In genomic region chr15:52021128-52021671, GRCh38 we compare ENCODE assay signal across 8 cellular contexts. TPM values are rescaled to one million over a fixed set of nuclear protein-coding genes. Genes with fewer than 3 reads are reported as not detected.
DNase-seq lines count a peak whose midpoint lies in the region; ATAC-seq and TF ChIP-seq lines count a peak whose summit lies in the region.

No MANE protein-coding gene starts in this region.

- peak overlapping the region; percentile 82 for H3K4me3 ChIP-seq in OCI-LY7 (ENCODE audit: low read depth, low read length, poor library complexity, severe bottlenecking)
- peak overlapping the region; percentile 67 for H3K4me3 ChIP-seq in fibroblast of mammary gland (ENCODE audit: control insufficient read depth, low read depth, low read length)
- H3K4me3 ChIP-seq in osteoblast (ENCODE audit: insufficient read depth, low read length) = peak overlapping the region; percentile 96
- no peak overlapping the region for H3K4me3 ChIP-seq in thyroid gland (replicated peaks in 1 of 3)

- no peaks in the 10 kb centered on the region for H3K9me3 ChIP-seq in OCI-LY7 (ENCODE audit: low read length)
- no peaks in the 10 kb centered on the region for H3K9me3 ChIP-seq in osteoblast (ENCODE audit: low read depth, low read length)
- H3K9me3 ChIP-seq in thyroid gland = no peaks in the 10 kb centered on the region

- H3K4me3 Mint-ChIP-seq in activated T-cell treated with anti-CD3 and anti-CD28 coated beads, Interleukin-2, amount 50 U/mL, for 24 hours = peak overlapping the region; percentile 89

- ATAC-seq in GM18502 (IDR thresholded peaks at IDR 0.05; ENCODE audit: poor library complexity, unreplicated experiment) = no peak

- peaks cover 5% of the 10 kb centered on the region for H3K36me3 ChIP-seq in OCI-LY7 (ENCODE audit: insufficient read depth, low read length)
- H3K36me3 ChIP-seq in osteoblast (ENCODE audit: insufficient read depth, low read length) = no peaks in the 10 kb centered on the region
- no peaks in the 10 kb centered on the region for H3K36me3 ChIP-seq in thyroid gland

- POLR2A ChIA-PET in OCI-LY7 (lab: Charles Lee) = interaction anchor here (0.7 to 1.6 kb wide), 5 partner anchors 14 to 83 kb away, joined by 3 to 5 read pairs (median 4); no protein-coding TSS in a partner anchor

- CTCF ChIA-PET in OCI-LY7 (lab: Charles Lee; ENCODE audit: unreplicated experiment) = no interaction called here

- peaks cover 33% of the 10 kb centered on the region for H3K4me1 ChIP-seq in OCI-LY7 (ENCODE audit: insufficient read depth, low read length, poor library complexity, severe bottlenecking)
- peaks cover 24% of the 10 kb centered on the region for H3K4me1 ChIP-seq in osteoblast (ENCODE audit: insufficient read depth, low read length)
- peaks cover 13 to 24% of the 10 kb centered on the region in 2 donors for H3K4me1 ChIP-seq in thyroid gland

- DNase-seq in AG08395 (ENCODE audit: low spot score) (peak; percentile 69), GM20000 (ENCODE audit: low spot score) (peak; percentile 83), OCI-LY7 (ENCODE audit: low spot score) (peak; percentile 61), fibroblast of mammary gland (ENCODE audit: low read depth) (peak; percentile 96), osteoblast (ENCODE audit: insufficient read length, low spot score, missing footprints) (peak; percentile 96), thyroid gland (peak; percentile 66 to 72)
- no peak for DNase-seq in activated T-cell treated with anti-CD3 and anti-CD28 coated beads, Interleukin-2, amount 50 U/mL, for 24 hours

- H3K36me3 Mint-ChIP-seq in activated T-cell treated with anti-CD3 and anti-CD28 coated beads, Interleukin-2, amount 50 U/mL, for 24 hours (ENCODE audit: low read depth) = peaks cover 32% of the 10 kb centered on the region

- H3K4me1 Mint-ChIP-seq in activated T-cell treated with anti-CD3 and anti-CD28 coated beads, Interleukin-2, amount 50 U/mL, for 24 hours (ENCODE audit: low read depth) = peaks cover 52% of the 10 kb centered on the region

- no peaks in the 10 kb centered on the region for H3K27me3 ChIP-seq in osteoblast (ENCODE audit: insufficient read depth, low read length)
- no peaks in the 10 kb centered on the region for H3K27me3 ChIP-seq in thyroid gland

- peak overlapping the region; percentile 97 for H3K27ac Mint-ChIP-seq in activated T-cell treated with anti-CD3 and anti-CD28 coated beads, Interleukin-2, amount 50 U/mL, for 24 hours

- TF ChIP-seq CTCF in GM20000 (IDR thresholded peaks at IDR 0.05; ENCODE audit: extremely low read depth, missing control alignments) (no peak), OCI-LY7 (conservative IDR thresholded peaks at IDR 0.05; ENCODE audit: low read length) (peak; percentile 28; the same call in 1 of the 2 replicates), fibroblast of mammary gland (conservative IDR thresholded peaks at IDR 0.05; ENCODE audit: control insufficient read depth, insufficient read depth, low read depth, low read length) (no peak), osteoblast (IDR thresholded peaks at IDR 0.05; ENCODE audit: extremely low read depth, low read depth, low read length) (no peak), thyroid gland (IDR thresholded peaks at IDR 0.05) (peak in 1 of 6 experiments; percentile 35)

- no peaks in the 10 kb centered on the region for H3K9me3 Mint-ChIP-seq in activated T-cell treated with anti-CD3 and anti-CD28 coated beads, Interleukin-2, amount 50 U/mL, for 24 hours

- H3K79me2 ChIP-seq in OCI-LY7 (ENCODE audit: insufficient read depth, low read depth, low read length) (peaks cover 66% of the 10 kb centered on the region), osteoblast (ENCODE audit: insufficient read depth, low read length) (peaks cover 63% of the 10 kb centered on the region)

- BruUV-seq in OCI-LY7 (replicated peaks; lab: Mats Ljungman, UMichigan) = no TSS peak

- H4K20me1 ChIP-seq in OCI-LY7 (ENCODE audit: insufficient read depth, low read length) (peaks cover 14% of the 10 kb centered on the region), osteoblast (ENCODE audit: insufficient read depth, low read length) (peaks cover 8% of the 10 kb centered on the region)

- no peak overlapping the region for H2AFZ ChIP-seq in OCI-LY7 (ENCODE audit: low read length)
- no peak overlapping the region for H2AFZ ChIP-seq in osteoblast (ENCODE audit: low read length)

- no peaks in the 10 kb centered on the region for H3K27me3 Mint-ChIP-seq in activated T-cell treated with anti-CD3 and anti-CD28 coated beads, Interleukin-2, amount 50 U/mL, for 24 hours

- H3K4me2 ChIP-seq in OCI-LY7 (ENCODE audit: low read length) (peak overlapping the region; percentile 98), osteoblast (ENCODE audit: insufficient read depth, low read length) (peak overlapping the region; percentile 83)

- WGBS in thyroid gland, 2 donors = 0% methylated on average over 4 of the region's 4 CpGs

- TF ChIP-seq POLR2A in thyroid gland (IDR thresholded peaks at IDR 0.05) = no peak

- H3K27ac ChIP-seq in OCI-LY7 (ENCODE audit: low read depth, low read length, poor library complexity, severe bottlenecking) = peak overlapping the region; percentile 80
- peak overlapping the region; percentile 99 for H3K27ac ChIP-seq in osteoblast (ENCODE audit: low read depth, low read length)
- H3K27ac ChIP-seq in thyroid gland = peak overlapping the region; percentile 81 to 96 (median 95)

- H3K9me2 ChIP-seq in OCI-LY7 (ENCODE audit: insufficient read depth, low read length) = no peaks in the 10 kb centered on the region

- intact Hi-C loops in OCI-LY7 (cut with micrococcal nuclease; ENCODE audit: unreplicated experiment) (loop anchor here (2.0 kb wide), 1 partner anchor 208 kb away; no protein-coding TSS in a partner anchor), thyroid gland (cut with DNase I) (no loop called here)

RNA-seq across cellular contexts. Expression of gene MAPK6, which starts 2.2 kb away (rescaled TPM):
- total RNA-seq in OCI-LY7 (2014; rRNA removed; shearing (Covaris generic)) = 19.8 and 25.9 TPM in 2 replicates
- total RNA-seq in OCI-LY7 (2022) = 49.7 and 51.1 TPM in 2 replicates
- total RNA-seq in osteoblast = 77.2 and 86.9 TPM in 2 replicates
- total RNA-seq in thyroid gland = 10 to 100 TPM; 27.3 to 61.3 (median 30.9) TPM

RNA-seq across cellular contexts. Expression of gene LEO1, which starts 49.6 kb away (rescaled TPM):
- 22.0 and 43.0 TPM in 2 replicates for total RNA-seq in OCI-LY7 (2014; rRNA removed; shearing (Covaris generic))
- total RNA-seq in OCI-LY7 (2022) (27.8 and 34.4 TPM in 2 replicates), osteoblast (15.6 and 16.3 TPM in 2 replicates), thyroid gland (10 to 100 TPM; 13.2 to 26.9 (median 19.5) TPM)

Comparison
In these comparisons a context has a peak if more than half of its experiments do, and no peak if none do; other contexts are left out.
1. H3K4me3 ChIP-seq: peak in OCI-LY7 (single experiment), fibroblast of mammary gland (single experiment) and osteoblast (single experiment); none in thyroid gland (0 of 3).
2. Peak in every context shown above with its lines, with median percentiles within 50 percentile points of each other: H3K27ac ChIP-seq.